ENCODE assay signal across 9 cellular contexts in the genomic region with DNA sequence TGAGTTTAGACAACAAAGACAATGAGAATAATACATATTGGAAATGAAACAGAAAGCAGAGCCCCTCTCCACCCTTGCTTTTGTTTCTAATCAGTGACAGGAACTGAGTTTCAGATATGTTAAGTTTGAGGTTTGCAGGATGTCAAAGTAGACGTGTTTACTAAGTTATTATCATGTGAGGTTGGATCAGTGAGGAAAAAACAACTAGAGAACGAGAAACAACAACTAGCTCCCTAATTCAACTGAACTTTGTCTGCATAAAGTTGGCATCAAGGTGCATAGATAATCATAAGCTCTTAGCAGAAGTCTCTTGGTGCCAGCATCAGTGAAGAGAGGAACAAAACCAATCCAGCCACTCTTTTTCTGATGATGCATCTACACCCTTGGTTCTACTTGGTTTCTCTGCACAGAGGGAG.
DNase-seq lines count a peak whose midpoint lies in the region; ATAC-seq and TF ChIP-seq lines count a peak whose summit lies in the region.
"Had no signal": no experiment of that assay in that cellular context is flagged by ENCODE, and none has a peak within 500 bp of the region (broad histone marks: within the 10 kb centered on the region; RNA-seq: fewer than 3 reads in every experiment).

No MANE protein-coding gene starts in this region.

- H3K4me3 Mint-ChIP-seq in CD4-positive, CD25-positive, alpha-beta regulatory T cell = peak overlapping the region; percentile 33 to 77 (median 68)

- no peaks in the 10 kb centered on the region for H3K9me3 ChIP-seq in CD4-positive, CD25-positive, alpha-beta regulatory T cell (ENCODE audit: control insufficient read depth in 2 of 2, low read length in 2 of 2)
- no peaks in the 10 kb centered on the region for H3K9me3 ChIP-seq in colonic mucosa

- no peak for TF ChIP-seq CTCF in colonic mucosa (IDR thresholded peaks at IDR 0.05)

- H3K27ac Mint-ChIP-seq in CD4-positive, CD25-positive, alpha-beta regulatory T cell = peak overlapping the region; percentile 48 to 99 (median 90)

- peaks cover 0 to 2% (median 0%) of the 10 kb centered on the region in 7 donors for H3K9me3 Mint-ChIP-seq in CD4-positive, CD25-positive, alpha-beta regulatory T cell

- ATAC-seq in CD4-positive, CD25-positive, alpha-beta regulatory T cell (ENCODE audit: low read depth in 2 of 2) = peak; percentile 86 to 93
- peak; percentile 86 for ATAC-seq in GM19351 (IDR thresholded peaks at IDR 0.05; ENCODE audit: unreplicated experiment)
- ATAC-seq in HG03095 (IDR thresholded peaks at IDR 0.05; ENCODE audit: unreplicated experiment) = peak; percentile 82
- no peak for ATAC-seq in Right ventricle myocardium superior (ENCODE audit: poor library complexity)

- H3K4me1 ChIP-seq in CD4-positive, CD25-positive, alpha-beta regulatory T cell (ENCODE audit: control insufficient read depth, insufficient read depth, low read length, poor library complexity, severe bottlenecking) = peaks cover 33% of the 10 kb centered on the region
- H3K4me1 ChIP-seq in colonic mucosa = no peaks in the 10 kb centered on the region

- H3K9ac ChIP-seq in colonic mucosa (ENCODE audit: low read depth in 2 of 2, low read length in 2 of 2) = no peak overlapping the region

- H3K27me3 ChIP-seq in CD4-positive, CD25-positive, alpha-beta regulatory T cell (ENCODE audit: control insufficient read depth, insufficient read depth, low read length) = no peaks in the 10 kb centered on the region
- H3K27me3 ChIP-seq in colonic mucosa = no peaks in the 10 kb centered on the region

- peak in 2 of 3 donors; percentile 59 to 88 for DNase-seq in CD4-positive, CD25-positive, alpha-beta regulatory T cell
- DNase-seq in colonic mucosa (no peak), NCI-H1436 treated with DMSO at 0.1 percent for 48 hours (lab: John Stamatoyannopoulos, UW) (no peak), SW 1271 (lab: John Stamatoyannopoulos, UW) (no peak), Right ventricle myocardium superior (no peak)
- DNase-seq in stimulated activated CD4-positive, alpha-beta T cell treated with anti-CD3 and anti-CD28 coated beads, Interleukin-1b, Interleukin-23, amount 100 ng/mL, for 48 hours = no peak
- DNase-seq: activated CD8-positive, alpha-beta memory T cell treated with anti-CD3 and anti-CD28 coated beads, Interleukin-2, amount 50 U/mL, for 4 hours had no signal

- intact Hi-C loops in colonic mucosa (cut with DNase I) (no loop called here), Right ventricle myocardium superior (cut with DNase I) (no loop called here)

- no peaks in the 10 kb centered on the region for H3K36me3 Mint-ChIP-seq in CD4-positive, CD25-positive, alpha-beta regulatory T cell

- peak overlapping the region; percentile 82 for H3K27ac ChIP-seq in CD4-positive, CD25-positive, alpha-beta regulatory T cell (ENCODE audit: insufficient read depth, low read length, poor library complexity, severe bottlenecking)
- H3K27ac ChIP-seq in colonic mucosa = peak overlapping the region; percentile 18

- H3K4me3 ChIP-seq in CD4-positive, CD25-positive, alpha-beta regulatory T cell (ENCODE audit: low read depth, low read length) = peak overlapping the region; percentile 71
- no peak overlapping the region for H3K4me3 ChIP-seq in colonic mucosa

- H3K36me3 ChIP-seq in CD4-positive, CD25-positive, alpha-beta regulatory T cell (ENCODE audit: control insufficient read depth, insufficient read depth, low read length) = no peaks in the 10 kb centered on the region
- H3K36me3 ChIP-seq in colonic mucosa = no peaks in the 10 kb centered on the region

- H3K4me1 Mint-ChIP-seq in CD4-positive, CD25-positive, alpha-beta regulatory T cell = peaks cover 22 to 48% (median 34%) of the 10 kb centered on the region in 4 donors

- no peaks in the 10 kb centered on the region for H3K27me3 Mint-ChIP-seq in CD4-positive, CD25-positive, alpha-beta regulatory T cell

Comparison
In these comparisons a context has a peak if more than half of its experiments do, and no peak if none do; other contexts are left out.
1. DNase-seq: peak in CD4-positive, CD25-positive, alpha-beta regulatory T cell (2 of 3); none in colonic mucosa (single experiment), NCI-H1436 treated with DMSO at 0.1 percent for 48 hours (single experiment), stimulated activated CD4-positive, alpha-beta T cell treated with anti-CD3 and anti-CD28 coated beads, Interleukin-1b, Interleukin-23, amount 100 ng/mL, for 48 hours (single experiment), SW 1271 (0 of 2) and Right ventricle myocardium superior (single experiment).